8 cellular contexts compared by ENCODE assay signal in genomic region chr16:21801538-21802351, GRCh38. TPM values are rescaled to one million over a fixed set of nuclear protein-coding genes. Genes with fewer than 3 reads are reported as not detected.
A peak's percentile ranks its signal among the peaks of the same experiment; 100 is the strongest.
DNase-seq lines count a peak whose midpoint lies in the region; TF ChIP-seq lines count a peak whose summit lies in the region.
"Not testable (repeated sequence)": the region's sequence is repeated elsewhere in the genome, so short reads cannot be mapped to it uniquely, and the experiment has no call there.

No MANE protein-coding gene starts in this region.

- CTCF ChIA-PET in AG04449 (lab: Yijun Ruan, JAX): interaction anchor here (0.8 kb wide), 1 partner anchor 82 kb away, joined by 3 read pairs; no protein-coding TSS in a partner anchor
- CTCF ChIA-PET in activated naive CD4-positive, alpha-beta T cell treated with anti-CD3 and anti-CD28 coated beads, Interleukin-2, amount 10 ng/mL, durations not matched to agents 7 days and 5 days (lab: Charles Lee): not testable (repeated sequence)

- not testable (repeated sequence) for H3K9me3 Mint-ChIP-seq in activated naive CD4-positive, alpha-beta T cell treated with anti-CD3 and anti-CD28 coated beads, Interleukin-2, amount 10 ng/mL, durations not matched to agents 7 days and 5 days

- TF ChIP-seq POLR2A in erythroblast (IDR thresholded peaks at IDR 0.05; ENCODE audit: low read length): not testable (repeated sequence)

- not testable (repeated sequence) for DNase-seq in AG04449 (ENCODE audit: low read depth, low spot score)
- peak; percentile 28 for DNase-seq in NCI-H146 (lab: John Stamatoyannopoulos, UW)
- peak; percentile 37 for DNase-seq in RPMI7951 (ENCODE audit: low read depth)
- peak; percentile 39 for DNase-seq in activated naive CD4-positive, alpha-beta T cell treated with anti-CD3 and anti-CD28 coated beads, Interleukin-2, amount 10 ng/mL, durations not matched to agents 7 days and 5 days
- peak; percentile 22 to 71 for DNase-seq in erythroblast (lab: John Stamatoyannopoulos, UW)
- DNase-seq in left kidney (ENCODE audit: low read depth, low spot score): peak; percentile 43
- DNase-seq in retina: peak; percentile 2

- POLR2A ChIA-PET in AG04449 (lab: Yijun Ruan, JAX): not testable (repeated sequence)

- not testable (repeated sequence) for H3K4me3 Mint-ChIP-seq in activated naive CD4-positive, alpha-beta T cell treated with anti-CD3 and anti-CD28 coated beads, Interleukin-2, amount 10 ng/mL, durations not matched to agents 7 days and 5 days

- not testable (repeated sequence) for H3K27me3 Mint-ChIP-seq in activated naive CD4-positive, alpha-beta T cell treated with anti-CD3 and anti-CD28 coated beads, Interleukin-2, amount 10 ng/mL, durations not matched to agents 7 days and 5 days

- peaks cover 12% of the 10 kb centered on the region for H3K36me3 Mint-ChIP-seq in activated naive CD4-positive, alpha-beta T cell treated with anti-CD3 and anti-CD28 coated beads, Interleukin-2, amount 10 ng/mL, durations not matched to agents 7 days and 5 days

- H3K27ac Mint-ChIP-seq in activated naive CD4-positive, alpha-beta T cell treated with anti-CD3 and anti-CD28 coated beads, Interleukin-2, amount 10 ng/mL, durations not matched to agents 7 days and 5 days: not testable (repeated sequence)

- TF ChIP-seq CTCF in AG04449 (IDR thresholded peaks at IDR 0.05; ENCODE audit: insufficient read depth, low read length, missing control alignments): peak; percentile 39
- TF ChIP-seq CTCF in GM12873 (IDR thresholded peaks at IDR 0.05; ENCODE audit: insufficient read depth, low read depth, low read length, missing control alignments): peak; percentile 53

- not testable (repeated sequence) for H3K4me3 ChIP-seq in AG04449 (ENCODE audit: low read depth, low read length)

- not testable (repeated sequence) for H3K4me1 Mint-ChIP-seq in activated naive CD4-positive, alpha-beta T cell treated with anti-CD3 and anti-CD28 coated beads, Interleukin-2, amount 10 ng/mL, durations not matched to agents 7 days and 5 days

RNA-seq across cellular contexts. Expression of gene NPIPB4, which starts 55.8 kb away (rescaled TPM):
- total RNA-seq in RPMI7951 (2014; rRNA removed; shearing (Covaris generic)): 3.8 TPM in 2 replicates
